ENCODE assay signal across 12 cellular contexts in the genomic region with DNA sequence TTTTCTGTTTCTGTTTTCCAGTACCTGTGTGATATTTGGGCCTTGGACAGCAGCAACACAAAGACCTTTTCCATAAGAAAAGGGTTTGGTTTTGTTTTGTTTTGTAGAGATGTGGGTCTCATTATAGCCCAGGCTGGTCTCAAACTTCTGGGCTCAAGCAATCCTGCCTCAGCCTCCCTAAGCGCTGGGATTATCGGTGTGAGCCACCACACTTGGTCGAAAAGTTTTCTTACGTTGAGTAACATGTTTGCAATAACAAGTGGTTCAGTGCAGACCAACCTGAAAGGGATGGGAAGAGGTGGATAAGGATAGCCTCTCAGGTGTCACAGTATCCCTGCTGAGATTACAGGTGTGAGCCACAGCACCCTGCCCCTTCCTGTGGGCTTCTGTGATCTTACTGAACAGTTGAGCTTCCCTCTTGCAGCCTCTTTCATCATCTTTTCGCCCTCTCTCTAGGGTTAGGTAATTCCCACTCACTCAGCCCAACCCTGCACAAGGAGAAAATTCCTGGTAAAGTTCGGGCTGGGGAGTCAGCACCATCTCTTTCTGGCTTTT. TPM values are rescaled to one million over a fixed set of nuclear protein-coding genes. Genes with fewer than 3 reads are reported as not detected.
A peak's percentile ranks its signal among the peaks of the same experiment; 100 is the strongest.
DNase-seq lines count a peak whose midpoint lies in the region; ATAC-seq and TF ChIP-seq lines count a peak whose summit lies in the region.
"Had no signal": no experiment of that assay in that cellular context is flagged by ENCODE, and none has a peak within 500 bp of the region (broad histone marks: within the 10 kb centered on the region; RNA-seq: fewer than 3 reads in every experiment).

No MANE protein-coding gene starts in this region.

- TF ChIP-seq CTCF in endodermal cell (conservative IDR thresholded peaks at IDR 0.05): no peak
- TF ChIP-seq CTCF in type B pancreatic cell (conservative IDR thresholded peaks at IDR 0.05): no peak

- H3K4me1 Mint-ChIP-seq in endodermal cell (no peaks in the 10 kb centered on the region), type B pancreatic cell (ENCODE audit: unreplicated experiment) (peaks cover 11% of the 10 kb centered on the region)

- no peaks in the 10 kb centered on the region for H3K36me3 ChIP-seq in endodermal cell (ENCODE audit: control insufficient read depth, insufficient read depth, low read length)

- H3K27ac ChIP-seq in endodermal cell (ENCODE audit: low read depth, low read length): no peak overlapping the region

- peak overlapping the region; percentile 25 to 92 for H3K27ac Mint-ChIP-seq in activated naive CD4-positive, alpha-beta T cell treated with anti-CD3 and anti-CD28 coated beads, Interleukin-2, amount 50 U/mL, for 72 hours
- H3K27ac Mint-ChIP-seq in endodermal cell: peak overlapping the region; percentile 64
- H3K27ac Mint-ChIP-seq in type B pancreatic cell: peak overlapping the region; percentile 82
- H3K27ac Mint-ChIP-seq: activated CD4-positive, alpha-beta T cell treated with anti-CD3 and anti-CD28 coated beads, Interleukin-2, amount 10 ng/mL, durations not matched to agents 7 days and 5 days; B cell; T-cell had no signal

- H3K9me3 ChIP-seq in endodermal cell (ENCODE audit: control insufficient read depth, low read length): no peaks in the 10 kb centered on the region

- 87 to 96% methylated on average over 3 to 6 of the region's 6 CpGs for WGBS in endodermal cell (ENCODE audit: insufficient coverage in 1 of 2, insufficient read length in 1 of 2), 2 experiments

- no peaks in the 10 kb centered on the region for H3K4me1 ChIP-seq in endodermal cell (ENCODE audit: control insufficient read depth, insufficient read depth, low read length)

- no peak for DNase-seq in activated naive CD4-positive, alpha-beta T cell treated with anti-CD3 and anti-CD28 coated beads, Interleukin-2, amount 50 U/mL, for 72 hours (ENCODE audit: low spot score in 2 of 2)
- no peak for DNase-seq in activated naive CD4-positive, alpha-beta T cell (lab: John Stamatoyannopoulos, UW)
- DNase-seq in NCI-H460 (ENCODE audit: extremely low read depth, low read depth): peak; percentile 73
- DNase-seq in endodermal cell: peak; percentile 57
- DNase-seq in type B pancreatic cell (ENCODE audit: extremely low spot score, unreplicated experiment): no peak
- DNase-seq in T-helper 2 cell: no peak
- DNase-seq: activated CD4-positive, alpha-beta T cell treated with anti-CD3 and anti-CD28 coated beads, Interleukin-2, amount 10 ng/mL, durations not matched to agents 7 days and 5 days; T-cell had no signal

- H3K4me3 Mint-ChIP-seq in endodermal cell (no peak overlapping the region), type B pancreatic cell (no peak overlapping the region)
- H3K4me3 Mint-ChIP-seq: activated CD4-positive, alpha-beta T cell treated with anti-CD3 and anti-CD28 coated beads, Interleukin-2, amount 10 ng/mL, durations not matched to agents 7 days and 5 days; B cell; central memory CD8-positive, alpha-beta T cell; T-cell had no signal

- no peaks in the 10 kb centered on the region for H3K9me3 Mint-ChIP-seq in activated naive CD4-positive, alpha-beta T cell treated with anti-CD3 and anti-CD28 coated beads, Interleukin-2, amount 50 U/mL, for 72 hours
- H3K9me3 Mint-ChIP-seq in endodermal cell: no peaks in the 10 kb centered on the region
- no peaks in the 10 kb centered on the region for H3K9me3 Mint-ChIP-seq in type B pancreatic cell
- H3K9me3 Mint-ChIP-seq: activated CD4-positive, alpha-beta T cell treated with anti-CD3 and anti-CD28 coated beads, Interleukin-2, amount 10 ng/mL, durations not matched to agents 7 days and 5 days; central memory CD8-positive, alpha-beta T cell; T-cell had no signal

- ATAC-seq in activated naive CD4-positive, alpha-beta T cell treated with anti-CD3 and anti-CD28 coated beads, Interleukin-2, amount 50 U/mL, for 72 hours: no peak
- no peak for ATAC-seq in SK-N-SH treated with all-trans-retinoic acid at 6 μM for 48 hours
- ATAC-seq in GM18502 (IDR thresholded peaks at IDR 0.05; ENCODE audit: poor library complexity, unreplicated experiment): no peak
- ATAC-seq: T-cell had no signal

- no peaks in the 10 kb centered on the region for H3K27me3 Mint-ChIP-seq in endodermal cell (ENCODE audit: insufficient read depth)
- H3K27me3 Mint-ChIP-seq in type B pancreatic cell: no peaks in the 10 kb centered on the region
- H3K27me3 Mint-ChIP-seq: activated CD4-positive, alpha-beta T cell treated with anti-CD3 and anti-CD28 coated beads, Interleukin-2, amount 10 ng/mL, durations not matched to agents 7 days and 5 days; central memory CD8-positive, alpha-beta T cell; T-cell had no signal

- H3K27me3 ChIP-seq in endodermal cell (ENCODE audit: control insufficient read depth, insufficient read depth, low read length, poor library complexity, severe bottlenecking): no peaks in the 10 kb centered on the region

- no peak overlapping the region for H3K9ac ChIP-seq in endodermal cell (ENCODE audit: extremely low read depth, low read length, poor library complexity, severe bottlenecking)

- no peak overlapping the region for H3K4me3 ChIP-seq in endodermal cell (ENCODE audit: low read length)

- H3K36me3 Mint-ChIP-seq in activated naive CD4-positive, alpha-beta T cell treated with anti-CD3 and anti-CD28 coated beads, Interleukin-2, amount 50 U/mL, for 72 hours: peaks cover 8 to 11% of the 10 kb centered on the region in 2 donors
- no peaks in the 10 kb centered on the region for H3K36me3 Mint-ChIP-seq in endodermal cell (ENCODE audit: low read depth)
- H3K36me3 Mint-ChIP-seq in type B pancreatic cell: no peaks in the 10 kb centered on the region
- H3K36me3 Mint-ChIP-seq: T-cell had no signal

TF ChIP-seq in SK-N-SH treated with all-trans-retinoic acid at 6 μM for 48 hours, 23 proteins besides CTCF, POLR2A, EP300 and RAD21:
- TF ChIP-seq ARNTL (CRISPR knock-in tag; IDR thresholded peaks at IDR 0.05; ENCODE audit: borderline replicate concordance, low read depth) (no peak), ESRRG (CRISPR knock-in tag; IDR thresholded peaks at IDR 0.05) (no peak), ISL1 (CRISPR knock-in tag; IDR thresholded peaks at IDR 0.05) (no peak)
TF ChIP-seq in SK-N-SH treated with all-trans-retinoic acid at 6 μM for 48 hours: peak in this region for 0.

RNA-seq across cellular contexts. Expression of gene MRPL48, which starts 3.5 kb away (rescaled TPM):
- total RNA-seq in activated naive CD4-positive, alpha-beta T cell treated with anti-CD3 and anti-CD28 coated beads, Interleukin-2, amount 50 U/mL, for 72 hours: 10 to 100 TPM; 24.0 to 41.9 TPM
- total RNA-seq in NCI-H460 (2014; rRNA removed; shearing (Covaris generic)): 49.7 and 53.5 TPM in 2 replicates
- polyA plus RNA-seq in NCI-H460 (2014; cell fraction: nucleus; rRNA removed): 26.5 and 28.0 TPM in 2 replicates
- total RNA-seq in endodermal cell (10 to 100 TPM; 36.4 to 55.3 TPM), type B pancreatic cell (ENCODE audit: low replicate concordance) (35.9 and 43.7 TPM in 2 replicates)
- 51.1 TPM for polyA plus RNA-seq in endodermal cell (2013, experiment 1 of 2)
- polyA plus RNA-seq in endodermal cell (2013, experiment 2 of 2): 50.3 TPM

RNA-seq across cellular contexts. Expression of gene RAB6A, which starts 23.3 kb away (rescaled TPM):
- 10 to 100 TPM; 66.3 TPM for total RNA-seq in activated naive CD4-positive, alpha-beta T cell treated with anti-CD3 and anti-CD28 coated beads, Interleukin-2, amount 50 U/mL, for 72 hours
- 53.3 and 60.6 TPM in 2 replicates for total RNA-seq in NCI-H460 (2014; rRNA removed; shearing (Covaris generic))
- 19.6 and 43.6 TPM in 2 replicates for polyA plus RNA-seq in NCI-H460 (2014; cell fraction: nucleus; rRNA removed)
- 10 to 100 TPM; 77.9 to 79.5 TPM for total RNA-seq in endodermal cell
- 82.2 TPM for polyA plus RNA-seq in endodermal cell (2013, experiment 1 of 2)
- 83.5 TPM for polyA plus RNA-seq in endodermal cell (2013, experiment 2 of 2)
- total RNA-seq in type B pancreatic cell (ENCODE audit: low replicate concordance): 86.7 and 123 TPM in 2 replicates

Comparison
In these comparisons a context has a peak if more than half of its experiments do, and no peak if none do; other contexts are left out.
1. DNase-seq: peak in NCI-H460 (single experiment) and endodermal cell (single experiment); none in activated naive CD4-positive, alpha-beta T cell treated with anti-CD3 and anti-CD28 coated beads, Interleukin-2, amount 50 U/mL, for 72 hours (0 of 2), activated naive CD4-positive, alpha-beta T cell (0 of 4), type B pancreatic cell (single experiment) and T-helper 2 cell (0 of 5).
2. Peak in every context shown above with its lines, with median percentiles within 50 percentile points of each other: H3K27ac Mint-ChIP-seq.